Comparison of ENCODE assay signal across 20 cellular contexts in genomic region chr2:150147889-150148683, GRCh38.
DNase-seq lines count a peak whose midpoint lies in the region; ATAC-seq, FAIRE-seq and TF ChIP-seq lines count a peak whose summit lies in the region.
"Had no signal": no experiment of that assay in that cellular context is flagged by ENCODE, and none has a peak within 500 bp of the region (broad histone marks: within the 10 kb centered on the region; RNA-seq: fewer than 3 reads in every experiment).

No MANE protein-coding gene starts in this region.

- no peak for FAIRE-seq in K562 (lab: Jason Lieb, UNC)
- FAIRE-seq: D721Med had no signal

- no TSS peak for BruUV-seq in K562 (replicated peaks; lab: Mats Ljungman, UMichigan)

- no peaks in the 10 kb centered on the region for H3K36me3 ChIP-seq in K562 (ENCODE audit: control insufficient read depth, insufficient read depth, low read length)
- H3K36me3 ChIP-seq in WERI-Rb-1 = no peaks in the 10 kb centered on the region
- no peaks in the 10 kb centered on the region for H3K36me3 ChIP-seq in esophagus muscularis mucosa

- DNase-seq in LHCN-M2 (ENCODE audit: low read depth) (peak; percentile 44), K562 (ENCODE audit: extremely low read depth in 1 of 4, low spot score in 3 of 4) (no peak), fibroblast of pulmonary artery (ENCODE audit: low read depth) (peak; percentile 50), skeletal muscle cell (ENCODE audit: low read depth) (peak; percentile 50), WERI-Rb-1 (no peak), esophagus muscularis mucosa (ENCODE audit: extremely low spot score) (no peak), NCI-H1092 treated with DMSO at 0.1 percent for 48 hours (lab: John Stamatoyannopoulos, UW) (no peak), NCI-H187 treated with DMSO at 0.1 percent for 48 hours (lab: John Stamatoyannopoulos, UW) (no peak)
- DNase-seq: ACHN; C1 segment of cervical spinal cord; CD8-positive, alpha-beta memory T cell; DMS79; Kasumi-1; MM.1S; NCI-H1105; NCI-H510A; NCI-H774; SHP77 had no signal

- no peaks in the 10 kb centered on the region for H3K27me3 ChIP-seq in K562 (ENCODE audit: control insufficient read depth in 2 of 2, insufficient read depth in 2 of 2, low read length in 2 of 2)
- H3K27me3 ChIP-seq in WERI-Rb-1 (ENCODE audit: insufficient read depth, low read depth, severe bottlenecking) = no peaks in the 10 kb centered on the region
- no peaks in the 10 kb centered on the region for H3K27me3 ChIP-seq in esophagus muscularis mucosa

- no peak overlapping the region for H3K9ac ChIP-seq in K562 (ENCODE audit: insufficient read depth in 1 of 2, low read depth in 2 of 2, low read length in 2 of 2)

- CTCF ChIA-PET in K562 (lab: Yijun Ruan, JAX; ENCODE audit: low intra/inter-chr PET ratio) = no interaction called here

- H4K20me1 ChIP-seq in K562 (replicated peaks; ENCODE audit: control insufficient read depth, insufficient read depth, low read length) = no peaks in the 10 kb centered on the region

- H3K4me1 ChIP-seq in K562 (replicated peaks in 1 of 2; ENCODE audit: control insufficient read depth in 2 of 2, insufficient read depth in 2 of 2, low read length in 2 of 2) (no peaks in the 10 kb centered on the region), esophagus muscularis mucosa (no peaks in the 10 kb centered on the region)

- H3K9me3 ChIP-seq in K562 (replicated peaks; ENCODE audit: control insufficient read depth, insufficient read depth, low read depth, low read length) (no peaks in the 10 kb centered on the region), WERI-Rb-1 (ENCODE audit: severe bottlenecking) (peaks cover 9% of the 10 kb centered on the region), esophagus muscularis mucosa (peaks cover 0 to 13% (median 7%) of the 10 kb centered on the region in 4 donors)

- no peaks in the 10 kb centered on the region for H3K9me1 ChIP-seq in K562 (ENCODE audit: control insufficient read depth, insufficient read depth, low read length)

- in situ Hi-C loops in K562 (cut with MboI) = no loop called here

- H2AFZ ChIP-seq in K562 (ENCODE audit: low read depth, low read length) = no peak overlapping the region

- intact Hi-C loops in K562 (cut with micrococcal nuclease) = no loop called here
- intact Hi-C loops in esophagus muscularis mucosa (cut with DNase I) = no loop called here

- ATAC-seq in K562 = no peak

- TF ChIP-seq RAD21 in K562 (CRISPR knock-in tag; conservative IDR thresholded peaks at IDR 0.05 in 1 of 2, IDR thresholded peaks at IDR 0.05 in 1 of 2) = no peak

- H3K27ac ChIP-seq in K562 (ENCODE audit: extremely low read depth, low read depth, low read length) = no peak overlapping the region
- H3K27ac ChIP-seq in WERI-Rb-1 = no peak overlapping the region
- H3K27ac ChIP-seq in esophagus muscularis mucosa (replicated peaks in 1 of 4) = no peak overlapping the region
- H3K27ac ChIP-seq: SK-N-MC had no signal

- no peak overlapping the region for H3K4me2 ChIP-seq in K562 (ENCODE audit: insufficient read depth, low read length)

- TF ChIP-seq CTCF in K562 (IDR thresholded peaks at IDR 0.05 in 2 of 3, conservative IDR thresholded peaks at IDR 0.05 in 1 of 3; ENCODE audit: insufficient read depth in 2 of 3, low read depth in 1 of 3, low read length in 3 of 3) = no peak
- no peak for TF ChIP-seq CTCF in fibroblast of pulmonary artery (IDR thresholded peaks at IDR 0.05; ENCODE audit: low read length, missing control alignments)
- no peak for TF ChIP-seq CTCF in WERI-Rb-1 (IDR thresholded peaks at IDR 0.05; ENCODE audit: low read depth, low read length)
- no peak for TF ChIP-seq CTCF in esophagus muscularis mucosa (IDR thresholded peaks at IDR 0.05)

- TF ChIP-seq EP300 in K562 (IDR thresholded peaks at IDR 0.05; ENCODE audit: low read length) (no peak), esophagus muscularis mucosa (IDR thresholded peaks at IDR 0.05) (no peak)

- no peaks in the 10 kb centered on the region for H3K79me2 ChIP-seq in K562 (ENCODE audit: control insufficient read depth, insufficient read depth, low read length)

- H3K4me3 ChIP-seq in K562 (no peak overlapping the region), fibroblast of pulmonary artery (replicated peaks; ENCODE audit: low read depth, low read length) (no peak overlapping the region), skeletal muscle cell (ENCODE audit: low read depth, low read length) (no peak overlapping the region), WERI-Rb-1 (ENCODE audit: low read depth, low read length) (no peak overlapping the region), esophagus muscularis mucosa (no peak overlapping the region)
- H3K4me3 ChIP-seq: SK-N-MC had no signal

- TF ChIP-seq POLR2A in K562 (conservative IDR thresholded peaks at IDR 0.05) (no peak), esophagus muscularis mucosa (IDR thresholded peaks at IDR 0.05; ENCODE audit: low read depth) (no peak)

- POLR2A ChIA-PET in K562 (lab: Yijun Ruan, JAX) = interaction anchor here (1.1 kb wide), 1 partner anchor 14 kb away, joined by 3 read pairs; no protein-coding TSS in a partner anchor

- 12% methylated on average over 6 of the region's 6 CpGs for WGBS in K562 (ENCODE audit: insufficient coverage, low coverage, missing lambda C conversion rate)
- 79% methylated on average over 6 of the region's 6 CpGs for WGBS in esophagus muscularis mucosa

TF ChIP-seq in K562, 482 proteins besides CTCF, POLR2A, EP300 and RAD21:
- 0 out of 2 replicates have a peak, but pooled peaks have one; percentile 11 for TF ChIP-seq ZNF316 (IDR thresholded peaks at IDR 0.05)
- TF ChIP-seq MAFG (tag; conservative IDR thresholded peaks at IDR 0.05) = peak; percentile 32; the same call in 1 of the 2 replicates
- no peak for TF ChIP-seq KDM4B (IDR thresholded peaks at IDR 0.05; ENCODE audit: borderline replicate concordance in 2 of 2, low read depth in 1 of 2)
- TF ChIP-seq MAFK (IDR thresholded peaks at IDR 0.05; ENCODE audit: low read length) = peak; percentile 7; the same call in 1 of the 2 replicates
- no peak for TF ChIP-seq HMBOX1 (IDR thresholded peaks at IDR 0.05)
- no peak for TF ChIP-seq VEZF1 (CRISPR knock-in tag; IDR thresholded peaks at IDR 0.05)

Comparison
In these comparisons a context has a peak if more than half of its experiments do, and no peak if none do; other contexts are left out.
1. DNase-seq: peak in LHCN-M2 (single experiment), fibroblast of pulmonary artery (single experiment) and skeletal muscle cell (single experiment); none in K562 (0 of 4), WERI-Rb-1 (single experiment), esophagus muscularis mucosa (single experiment), NCI-H1092 treated with DMSO at 0.1 percent for 48 hours (single experiment) and NCI-H187 treated with DMSO at 0.1 percent for 48 hours (single experiment).